In the genomic region with DNA sequence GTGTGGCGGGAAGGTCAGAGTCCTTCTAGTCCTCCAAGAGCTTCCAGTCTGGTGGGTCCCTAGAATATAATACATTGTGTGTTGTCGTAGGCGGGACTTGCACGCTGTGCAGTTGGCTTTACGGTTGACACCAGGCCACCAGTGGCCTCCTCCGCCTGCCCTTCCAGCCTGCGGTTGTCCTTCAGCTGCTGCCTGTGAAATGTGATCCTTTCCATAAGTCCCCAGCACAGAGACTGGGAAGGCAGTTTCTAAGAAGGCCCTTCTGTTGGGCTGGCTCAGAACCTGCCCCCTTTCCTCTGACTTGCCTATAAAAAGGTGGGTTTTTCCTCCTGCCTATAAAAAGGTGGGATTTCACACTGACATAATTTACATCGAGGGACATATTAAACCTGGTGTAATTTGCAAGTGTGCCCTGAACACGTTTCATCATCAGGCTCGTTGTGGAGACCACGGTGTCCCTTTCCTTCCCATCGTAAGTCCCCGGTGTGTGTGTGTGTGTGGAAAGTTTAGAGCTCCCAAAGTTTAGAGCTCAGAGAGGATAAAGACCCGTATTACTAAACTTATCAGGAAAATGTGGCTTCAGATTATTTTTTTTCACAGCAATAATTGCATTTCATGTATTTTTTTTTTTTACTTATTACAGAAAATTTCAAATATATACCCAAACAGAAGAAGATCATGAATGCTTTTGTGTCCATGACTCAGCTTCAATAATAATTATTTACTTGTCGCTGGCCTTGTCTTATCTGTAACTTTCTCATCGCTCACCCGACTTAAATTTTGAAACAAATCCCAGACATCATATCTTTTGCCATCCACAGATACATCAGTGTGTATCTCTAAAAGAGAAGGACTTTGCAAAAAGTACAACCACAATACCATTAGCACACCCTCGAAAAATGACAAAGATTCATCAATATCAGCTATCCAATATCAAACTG, we compare ENCODE assay signal across 15 cellular contexts. TPM values are rescaled to one million over a fixed set of nuclear protein-coding genes. Genes with fewer than 3 reads are reported as not detected.
DNase-seq lines count a peak whose midpoint lies in the region; ATAC-seq, FAIRE-seq and TF ChIP-seq lines count a peak whose summit lies in the region.
"Had no signal": no experiment of that assay in that cellular context is flagged by ENCODE, and none has a peak within 500 bp of the region (broad histone marks: within the 10 kb centered on the region; RNA-seq: fewer than 3 reads in every experiment).

No MANE protein-coding gene starts in this region.

- H3K9me3 Mint-ChIP-seq in CD14-positive monocyte (no peaks in the 10 kb centered on the region), WTC11 (no peaks in the 10 kb centered on the region)
- H3K9me3 Mint-ChIP-seq: stimulated activated naive B cell treated with anti-CD40 and anti-IgM and Interleukin-4, amounts not matched to agents 10 μg/mL and 1 μg/mL and 100 μg/mL, for 72 hours had no signal

- no peak overlapping the region for H4K91ac ChIP-seq in IMR-90 (ENCODE audit: insufficient read depth, low read depth, low read length)

- ATAC-seq in IMR-90 (ENCODE audit: low read depth) (peak; percentile 54), WTC11 (peak; percentile 55), GM18867 (IDR thresholded peaks at IDR 0.05; ENCODE audit: unreplicated experiment) (no peak), GM21360 (IDR thresholded peaks at IDR 0.05; ENCODE audit: unreplicated experiment) (no peak), HG02852 (IDR thresholded peaks at IDR 0.05; ENCODE audit: unreplicated experiment) (no peak)
- ATAC-seq: stimulated activated naive B cell treated with anti-CD40 and anti-IgM and Interleukin-4, amounts not matched to agents 10 μg/mL and 1 μg/mL and 100 μg/mL, for 72 hours; T-helper 17 cell had no signal

- dilution Hi-C loops in IMR-90 (cut with HindIII; ENCODE audit: low sequenced_read_pairs, unreplicated experiment) = no loop called here

- peak overlapping the region; percentile 80 for H2AK5ac ChIP-seq in IMR-90 (ENCODE audit: low read depth, low read length)

- H3K23ac ChIP-seq in IMR-90 (ENCODE audit: low read depth, low read length) = no peak overlapping the region

- no peak overlapping the region for H4K8ac ChIP-seq in IMR-90 (ENCODE audit: low read depth in 2 of 2, low read length in 2 of 2)

- H4K20me1 ChIP-seq in IMR-90 (ENCODE audit: insufficient read depth, low read length) = peaks cover 61% of the 10 kb centered on the region

- H2BK20ac ChIP-seq in IMR-90 (ENCODE audit: low read depth, low read length) = no peak overlapping the region

- H3K36me3 ChIP-seq in IMR-90 (ENCODE audit: control insufficient read depth, insufficient read depth, low read length) (no peaks in the 10 kb centered on the region), kidney (ENCODE audit: control insufficient read depth in 1 of 2, insufficient read depth in 2 of 2, low read length in 2 of 2) (no peaks in the 10 kb centered on the region)

- no peak overlapping the region for H2AFZ ChIP-seq in IMR-90 (replicated peaks; ENCODE audit: low read length, poor library complexity)

- H3K27ac ChIP-seq in IMR-90 (ENCODE audit: insufficient read depth, low read length) (no peak overlapping the region), kidney (ENCODE audit: low read depth in 2 of 2, low read length in 2 of 2) (peak overlapping the region in 1 of 2 donors; percentile 20)
- H3K27ac ChIP-seq: coronary artery had no signal

- POLR2A ChIA-PET in IMR-90 (lab: Charles Lee; ENCODE audit: unreplicated experiment) (no interaction called here), WTC11 (lab: Charles Lee) (no interaction called here)

- no peak overlapping the region for H3K4me3 Mint-ChIP-seq in CD14-positive monocyte
- peak overlapping the region; percentile 34 for H3K4me3 Mint-ChIP-seq in WTC11
- H3K4me3 Mint-ChIP-seq: activated naive CD8-positive, alpha-beta T cell; B cell; stimulated activated naive B cell treated with anti-CD40 and anti-IgM and Interleukin-4, amounts not matched to agents 10 μg/mL and 1 μg/mL and 100 μg/mL, for 72 hours; T-helper 17 cell had no signal

- TF ChIP-seq CTCF in CD14-positive monocyte (IDR thresholded peaks at IDR 0.05) = no peak
- no peak for TF ChIP-seq CTCF in IMR-90 (conservative IDR thresholded peaks at IDR 0.05; ENCODE audit: low read depth, low read length)
- no peak for TF ChIP-seq CTCF in WTC11 (IDR thresholded peaks at IDR 0.05)
- TF ChIP-seq CTCF in kidney (IDR thresholded peaks at IDR 0.05; ENCODE audit: borderline replicate concordance, extremely low read depth, insufficient read depth) = no peak

- no peak overlapping the region; the same call in 1 of the 2 replicates for H3K4me2 ChIP-seq in IMR-90 (ENCODE audit: low read depth, low read length)

- H3K56ac ChIP-seq in IMR-90 (ENCODE audit: extremely low read depth, insufficient read depth, low read length) = no peak overlapping the region

- CTCF ChIA-PET in IMR-90 (lab: Yijun Ruan, JAX) = interaction anchor here (0.6 kb wide), 1 partner anchor 242 kb away, joined by 3 read pairs; no protein-coding TSS in a partner anchor
- CTCF ChIA-PET in WTC11 (lab: Charles Lee) = interaction anchor here (0.9 to 1.6 kb wide), 2 partner anchors 7 to 8 kb away, joined by 4 to 7 read pairs; no protein-coding TSS in a partner anchor

- no peaks in the 10 kb centered on the region for H3K27me3 Mint-ChIP-seq in CD14-positive monocyte (ENCODE audit: low read depth in 3 of 3)
- no peaks in the 10 kb centered on the region for H3K27me3 Mint-ChIP-seq in WTC11 (ENCODE audit: low read depth)
- H3K27me3 Mint-ChIP-seq: activated naive CD8-positive, alpha-beta T cell; B cell; stimulated activated naive B cell treated with anti-CD40 and anti-IgM and Interleukin-4, amounts not matched to agents 10 μg/mL and 1 μg/mL and 100 μg/mL, for 72 hours; T-helper 17 cell had no signal

- no CpG with 5 or more reads among the region's 18 CpGs for WGBS in IMR-90 (ENCODE audit: extremely low coverage in 2 of 2, insufficient read length in 1 of 2), 2 experiments

- no peak for TF ChIP-seq POLR2A in IMR-90 (IDR thresholded peaks at IDR 0.05; ENCODE audit: low read depth, low read length)

- peaks cover 39 to 82% of the 10 kb centered on the region in 2 experiments for H3K79me1 ChIP-seq in IMR-90 (ENCODE audit: low read depth in 1 of 2, low read length in 2 of 2)

- H3K4me3 ChIP-seq in IMR-90 (ENCODE audit: insufficient read depth, low read depth, low read length) = no peak overlapping the region
- no peak overlapping the region for H3K4me3 ChIP-seq in kidney (ENCODE audit: low read length in 2 of 2)
- H3K4me3 ChIP-seq: coronary artery had no signal

- no peak overlapping the region for H2BK120ac ChIP-seq in IMR-90 (ENCODE audit: low read depth, low read length)

- H3K27me3 ChIP-seq in IMR-90 (ENCODE audit: control insufficient read depth, insufficient read depth, low read length) = no peaks in the 10 kb centered on the region

- H3K27ac Mint-ChIP-seq in CD14-positive monocyte (peak overlapping the region in 4 of 7 donors; percentile 42 to 71 (median 60)), WTC11 (peak overlapping the region; percentile 80)
- H3K27ac Mint-ChIP-seq: activated naive CD8-positive, alpha-beta T cell; B cell; stimulated activated naive B cell treated with anti-CD40 and anti-IgM and Interleukin-4, amounts not matched to agents 10 μg/mL and 1 μg/mL and 100 μg/mL, for 72 hours; T-helper 17 cell had no signal

- in situ Hi-C loops in IMR-90 (cut with MboI; ENCODE audit: low sequenced_read_pairs) = no loop called here

- no peak overlapping the region for H4K5ac ChIP-seq in IMR-90 (ENCODE audit: low read depth, low read length)

- H2BK5ac ChIP-seq in IMR-90 (ENCODE audit: low read depth, low read length, poor library complexity, severe bottlenecking) = no peak overlapping the region

- BruUV-seq in IMR-90 (replicated peaks; lab: Mats Ljungman, UMichigan) = no TSS peak

- H3K4me1 ChIP-seq in IMR-90 (ENCODE audit: control insufficient read depth, insufficient read depth, low read length) (peaks cover 7% of the 10 kb centered on the region), kidney (ENCODE audit: control insufficient read depth in 1 of 2, insufficient read depth in 1 of 2, low read depth in 1 of 2, low read length in 2 of 2) (peaks cover 27 to 33% of the 10 kb centered on the region in 2 donors)

- no peak for FAIRE-seq in kidney (lab: Jason Lieb, UNC)

- H3K9me3 ChIP-seq in IMR-90 (ENCODE audit: control insufficient read depth, insufficient read depth, low read length) = no peaks in the 10 kb centered on the region
- no peaks in the 10 kb centered on the region for H3K9me3 ChIP-seq in kidney (ENCODE audit: control insufficient read depth in 1 of 2, low read length in 2 of 2)

- intact Hi-C loops in CD14-positive monocyte (cut with micrococcal nuclease) = loop anchor here in 1 of 2 donors (10.0 kb wide), 1 partner anchor 92 kb away; no protein-coding TSS in a partner anchor
- intact Hi-C loops in IMR-90 (cut with micrococcal nuclease) = no loop called here
- intact Hi-C loops in kidney (cut with DNase I) = no loop called here

- no peak overlapping the region for H3K9ac ChIP-seq in IMR-90 (ENCODE audit: low read depth, low read length)
- H3K9ac ChIP-seq in kidney (ENCODE audit: low read length in 2 of 2) = no peak overlapping the region

- H3K36me3 Mint-ChIP-seq in CD14-positive monocyte (peaks cover 11 to 36% of the 10 kb centered on the region in 2 donors), WTC11 (peaks cover 4% of the 10 kb centered on the region; the same call in 1 of the 2 replicates)

- 0 out of 2 replicates have a peak overlapping the region, but pooled peaks have one; percentile 13 for H3K4ac ChIP-seq in IMR-90 (ENCODE audit: low read depth, low read length)

- TF ChIP-seq RAD21 in IMR-90 (IDR thresholded peaks at IDR 0.05; ENCODE audit: low read length) = no peak

- peaks cover 16% of the 10 kb centered on the region; the same call in 1 of the 2 replicates for H3K9me1 ChIP-seq in IMR-90 (ENCODE audit: insufficient read depth, low read length)

- H3K4me1 Mint-ChIP-seq in CD14-positive monocyte (peaks cover 38% of the 10 kb centered on the region), WTC11 (peaks cover 83% of the 10 kb centered on the region)

- H3K14ac ChIP-seq in IMR-90 (replicated peaks; ENCODE audit: low read depth, low read length) = no peak overlapping the region

- no peak overlapping the region; the same call in 1 of the 2 replicates for H3K18ac ChIP-seq in IMR-90 (ENCODE audit: low read depth, low read length)

- H2AK9ac ChIP-seq in IMR-90 (replicated peaks; ENCODE audit: low read depth, low read length, poor library complexity) = no peak overlapping the region

- DNase-seq in CD14-positive monocyte (ENCODE audit: low spot score) = no peak
- DNase-seq in IMR-90 = peak; percentile 27
- DNase-seq in WTC11 (ENCODE audit: low spot score) = no peak
- DNase-seq in kidney = peak; percentile 18
- DNase-seq in NCI-H1092 (lab: John Stamatoyannopoulos, UW) = no peak
- DNase-seq: nucleus accumbens; stimulated activated CD4-positive, alpha-beta T cell treated with anti-CD3 and anti-CD28 coated beads, Interleukin-1b, Interleukin-23, amount 100 ng/mL, for 48 hours; stimulated activated naive B cell treated with anti-CD40 and anti-IgM and Interleukin-4, amounts not matched to agents 10 μg/mL and 1 μg/mL and 100 μg/mL, for 72 hours; T-helper 17 cell had no signal

- H2BK15ac ChIP-seq in IMR-90 (ENCODE audit: low read depth, low read length) = no peak overlapping the region

RNA-seq across cellular contexts. Expression of a gene that starts 45.1 kb away (rescaled TPM):
- polyA plus RNA-seq in CD14-positive monocyte (10 to 100 TPM; 17.6 to 28.0 TPM), IMR-90 (2012; rRNA removed) (45.2 and 46.4 TPM in 2 replicates), kidney (ENCODE audit: insufficient read depth, low read depth, low replicate concordance) (71.4 TPM)
- total RNA-seq in IMR-90 (2012; rRNA removed) (19.7 TPM in 2 replicates), WTC11 (2021) (64.3 to 77.1 TPM (median 76.1 TPM) in 3 replicates), kidney (126 TPM)
- polyA plus RNA-seq in IMR-90 (2012; cell fraction: cytosol; rRNA removed) = 45.4 and 65.3 TPM in 2 replicates
- polyA plus RNA-seq in IMR-90 (2012; cell fraction: nucleus; rRNA removed; ENCODE audit: low replicate concordance) = 19.7 and 27.9 TPM in 2 replicates

Comparison
In these comparisons a context has a peak if more than half of its experiments do, and no peak if none do; other contexts are left out.
1. DNase-seq: peak in IMR-90 (single experiment) and kidney (single experiment); none in CD14-positive monocyte (single experiment), WTC11 (single experiment) and NCI-H1092 (single experiment).
2. ATAC-seq: peak in IMR-90 (single experiment) and WTC11 (single experiment); none in GM18867 (single experiment), GM21360 (single experiment) and HG02852 (single experiment).